ENCODE assay signal across 12 cellular contexts in genomic region chr12:57739387-57739786, GRCh38. TPM values are rescaled to one million over a fixed set of nuclear protein-coding genes. Genes with fewer than 3 reads are reported as not detected.
DNase-seq lines count a peak whose midpoint lies in the region; ATAC-seq and TF ChIP-seq lines count a peak whose summit lies in the region.
"Had no signal": no experiment of that assay in that cellular context is flagged by ENCODE, and none has a peak within 500 bp of the region (broad histone marks: within the 10 kb centered on the region; RNA-seq: fewer than 3 reads in every experiment).

No MANE protein-coding gene starts in this region.

- no peaks in the 10 kb centered on the region for H3K9me3 Mint-ChIP-seq in activated naive CD4-positive, alpha-beta T cell treated with anti-CD3 and anti-CD28 coated beads, Interleukin-2, amount 50 U/mL, for 24 hours
- no peaks in the 10 kb centered on the region for H3K9me3 Mint-ChIP-seq in T-cell
- no peaks in the 10 kb centered on the region for H3K9me3 Mint-ChIP-seq in endodermal cell
- no peaks in the 10 kb centered on the region for H3K9me3 Mint-ChIP-seq in stimulated activated effector memory CD8-positive, alpha-beta T cell treated with anti-CD3 and anti-CD28 coated beads, Interleukin-12 subunit alpha, Interleukin-12 subunit beta, amount 100 ng/mL, for 72 hours

- no peak overlapping the region for H3K4me3 ChIP-seq in endodermal cell (ENCODE audit: low read length)

- H3K27me3 ChIP-seq in endodermal cell (ENCODE audit: control insufficient read depth, insufficient read depth, low read length, poor library complexity, severe bottlenecking): peaks cover 99% of the 10 kb centered on the region

- H3K27ac Mint-ChIP-seq in activated naive CD4-positive, alpha-beta T cell treated with anti-CD3 and anti-CD28 coated beads, Interleukin-2, amount 50 U/mL, for 24 hours: peak overlapping the region; percentile 87
- peak overlapping the region; percentile 86 to 88 for H3K27ac Mint-ChIP-seq in T-cell
- no peak overlapping the region for H3K27ac Mint-ChIP-seq in endodermal cell
- peak overlapping the region; percentile 93 for H3K27ac Mint-ChIP-seq in stimulated activated effector memory CD8-positive, alpha-beta T cell treated with anti-CD3 and anti-CD28 coated beads, Interleukin-12 subunit alpha, Interleukin-12 subunit beta, amount 100 ng/mL, for 72 hours

- no peaks in the 10 kb centered on the region for H3K27me3 Mint-ChIP-seq in activated naive CD4-positive, alpha-beta T cell treated with anti-CD3 and anti-CD28 coated beads, Interleukin-2, amount 50 U/mL, for 24 hours
- H3K27me3 Mint-ChIP-seq in T-cell (no peaks in the 10 kb centered on the region), endodermal cell (ENCODE audit: insufficient read depth) (peaks cover 92% of the 10 kb centered on the region)

- H3K36me3 Mint-ChIP-seq in activated naive CD4-positive, alpha-beta T cell treated with anti-CD3 and anti-CD28 coated beads, Interleukin-2, amount 50 U/mL, for 24 hours: peaks cover 1% of the 10 kb centered on the region
- peaks cover 18% of the 10 kb centered on the region for H3K36me3 Mint-ChIP-seq in T-cell
- H3K36me3 Mint-ChIP-seq in endodermal cell (ENCODE audit: low read depth): no peaks in the 10 kb centered on the region
- peaks cover 41% of the 10 kb centered on the region for H3K36me3 Mint-ChIP-seq in stimulated activated effector memory CD8-positive, alpha-beta T cell treated with anti-CD3 and anti-CD28 coated beads, Interleukin-12 subunit alpha, Interleukin-12 subunit beta, amount 100 ng/mL, for 72 hours

- no peak for DNase-seq in activated naive CD4-positive, alpha-beta T cell (lab: John Stamatoyannopoulos, UW)
- DNase-seq in T-cell (no peak), endodermal cell (no peak), NCI-H82 (lab: John Stamatoyannopoulos, UW) (no peak)
- no peak for DNase-seq in stimulated activated effector memory CD8-positive, alpha-beta T cell treated with anti-CD3 and anti-CD28 coated beads, Interleukin-12 subunit alpha, Interleukin-12 subunit beta, amount 100 ng/mL, for 72 hours (ENCODE audit: low spot score in 2 of 2)
- no peak for DNase-seq in activated CD4-positive, CD25-positive, alpha-beta regulatory T cell treated with anti-CD3 and anti-CD28 coated beads, Interleukin-2, amount 50 U/mL, for 72 hours
- DNase-seq: brain microvascular endothelial cell, KBM-7, NCI-H446 treated with DMSO at 0.1 percent for 48 hours had no signal

- ATAC-seq in T-cell (replicated peaks in 1 of 4) (no peak), GM21825 (IDR thresholded peaks at IDR 0.05; ENCODE audit: unreplicated experiment) (no peak)
- ATAC-seq in stimulated activated effector memory CD8-positive, alpha-beta T cell treated with anti-CD3 and anti-CD28 coated beads, Interleukin-12 subunit alpha, Interleukin-12 subunit beta, amount 100 ng/mL, for 72 hours: no peak

- H3K4me3 Mint-ChIP-seq in activated naive CD4-positive, alpha-beta T cell treated with anti-CD3 and anti-CD28 coated beads, Interleukin-2, amount 50 U/mL, for 24 hours: peak overlapping the region; percentile 67
- H3K4me3 Mint-ChIP-seq in T-cell (peak overlapping the region; percentile 52 to 82 (median 58)), endodermal cell (peak overlapping the region; percentile 45)
- peak overlapping the region; percentile 81 for H3K4me3 Mint-ChIP-seq in stimulated activated effector memory CD8-positive, alpha-beta T cell treated with anti-CD3 and anti-CD28 coated beads, Interleukin-12 subunit alpha, Interleukin-12 subunit beta, amount 100 ng/mL, for 72 hours

- TF ChIP-seq CTCF in endodermal cell (conservative IDR thresholded peaks at IDR 0.05): no peak

- CTCF ChIA-PET in T-cell (lab: Charles Lee): no interaction called here

- H3K4me1 Mint-ChIP-seq in activated naive CD4-positive, alpha-beta T cell treated with anti-CD3 and anti-CD28 coated beads, Interleukin-2, amount 50 U/mL, for 24 hours: peaks cover 54% of the 10 kb centered on the region
- H3K4me1 Mint-ChIP-seq in T-cell (peaks cover 51 to 61% (median 54%) of the 10 kb centered on the region in 3 donors), endodermal cell (peaks cover 8% of the 10 kb centered on the region)
- peaks cover 61% of the 10 kb centered on the region for H3K4me1 Mint-ChIP-seq in stimulated activated effector memory CD8-positive, alpha-beta T cell treated with anti-CD3 and anti-CD28 coated beads, Interleukin-12 subunit alpha, Interleukin-12 subunit beta, amount 100 ng/mL, for 72 hours

- POLR2A ChIA-PET in T-cell (lab: Charles Lee): no interaction called here

- no peak overlapping the region for H3K27ac ChIP-seq in endodermal cell (ENCODE audit: low read depth, low read length)
- H3K27ac ChIP-seq: brain microvascular endothelial cell, epithelial cell of prostate had no signal

- H3K9me3 ChIP-seq in endodermal cell (ENCODE audit: control insufficient read depth, low read length): no peaks in the 10 kb centered on the region

- no peaks in the 10 kb centered on the region for H3K36me3 ChIP-seq in endodermal cell (ENCODE audit: control insufficient read depth, insufficient read depth, low read length)
- H3K36me3 ChIP-seq: brain microvascular endothelial cell had no signal

- WGBS in endodermal cell (ENCODE audit: insufficient coverage in 1 of 2, insufficient read length in 1 of 2), 2 experiments: 21% methylated on average over 7 of the region's 7 CpGs; no CpG with 5 or more reads in 1 of the 2 experiments

- no peaks in the 10 kb centered on the region for H3K4me1 ChIP-seq in endodermal cell (ENCODE audit: control insufficient read depth, insufficient read depth, low read length)

- no peak overlapping the region for H3K9ac ChIP-seq in endodermal cell (ENCODE audit: extremely low read depth, low read length, poor library complexity, severe bottlenecking)

RNA-seq across cellular contexts. Expression of gene AGAP2, which starts 0.8 kb away (rescaled TPM):
- total RNA-seq in T-cell: 10 to 100 TPM; 43.2 to 74.6 (median 66.4) TPM
- under 1 TPM in 1 of 2 donors, not detected in 1; 0.44 TPM for total RNA-seq in endodermal cell
- polyA plus RNA-seq in endodermal cell (2013, experiment 1 of 2): 4.9 TPM
- polyA plus RNA-seq in endodermal cell (2013, experiment 2 of 2): 3.9 TPM

RNA-seq across cellular contexts. Expression of gene TSPAN31, which starts 5.5 kb away (rescaled TPM):
- total RNA-seq in T-cell: 10 to 100 TPM; 12.8 to 25.6 (median 15.5) TPM
- 10 to 100 TPM; 21.7 to 27.8 TPM for total RNA-seq in endodermal cell
- polyA plus RNA-seq in endodermal cell (2013, experiment 1 of 2): 36.0 TPM
- polyA plus RNA-seq in endodermal cell (2013, experiment 2 of 2): 29.0 TPM

RNA-seq across cellular contexts. Expression of gene CDK4, which starts 12.7 kb away (rescaled TPM):
- total RNA-seq in T-cell: 10 to 100 TPM; 24.1 to 53.9 (median 46.2) TPM
- total RNA-seq in endodermal cell: 100 to 1,000 TPM; 144 to 186 TPM
- polyA plus RNA-seq in endodermal cell (2013, experiment 1 of 2): 157 TPM
- 137 TPM for polyA plus RNA-seq in endodermal cell (2013, experiment 2 of 2)

RNA-seq across cellular contexts. Expression of gene MARCHF9, which starts 15.5 kb away (rescaled TPM):
- 10 to 100 TPM; 45.4 to 72.9 (median 71.7) TPM for total RNA-seq in T-cell
- total RNA-seq in endodermal cell: 10 to 100 TPM; 13.6 to 15.8 TPM
- polyA plus RNA-seq in endodermal cell (2013, experiment 1 of 2): 10.2 TPM
- polyA plus RNA-seq in endodermal cell (2013, experiment 2 of 2): 7.9 TPM

RNA-seq across cellular contexts. Expression of gene CYP27B1, which starts 27.5 kb away (rescaled TPM):
- total RNA-seq in T-cell: 1 to 10 TPM in 3 of 5 donors, under 1 TPM in 2; 0.76 to 2.1 (median 1.2) TPM
- total RNA-seq in endodermal cell: 1 to 10 TPM; 2.4 to 3.1 TPM
- polyA plus RNA-seq in endodermal cell (2013, experiment 1 of 2): 0.57 TPM
- polyA plus RNA-seq in endodermal cell (2013, experiment 2 of 2): 0.58 TPM

Comparison
In these comparisons a context has a peak if more than half of its experiments do, and no peak if none do; other contexts are left out.
1. RNA of gene AGAP2, which starts 0.8 kb away (total RNA-seq): 43.2 to 74.6 TPM in T-cell; 0.44 TPM in endodermal cell; every median in the first group is over 10 times any median in the second.
2. Peak in every context shown above with its lines, with median percentiles within 50 percentile points of each other: H3K4me3 Mint-ChIP-seq.